In genomic region chr7:77536413-77537135, GRCh38 we compare ENCODE assay signal across 1 cellular context.
TF ChIP-seq lines count a peak whose summit lies in the region.

No MANE protein-coding gene starts in this region.

TF ChIP-seq in K562, 482 proteins besides CTCF, POLR2A, EP300 and RAD21 (continued from another document):
- TF ChIP-seq GMEB1 (CRISPR knock-in tag; IDR thresholded peaks at IDR 0.05) (no peak), DLX4 (CRISPR knock-in tag; IDR thresholded peaks at IDR 0.05) (no peak), HSF4 (CRISPR knock-in tag; IDR thresholded peaks at IDR 0.05; ENCODE audit: borderline replicate concordance) (no peak), SETDB1 (IDR thresholded peaks at IDR 0.05; ENCODE audit: low read length) (no peak), GABPB1 (CRISPR knock-in tag; IDR thresholded peaks at IDR 0.05) (peak; percentile 86), ETV1 (tag; conservative IDR thresholded peaks at IDR 0.05; ENCODE audit: low read depth) (peak; percentile 62; the same call in 1 of the 2 replicates), FOXK2 (conservative IDR thresholded peaks at IDR 0.05 in 1 of 2, IDR thresholded peaks at IDR 0.05 in 1 of 2; ENCODE audit: low read depth in 2 of 2) (peak in 1 of 2 experiments; percentile 16; a peak in 1 of 4 replicates), HMGN3 (IDR thresholded peaks at IDR 0.05; ENCODE audit: borderline replicate concordance, extremely low read depth, insufficient read length, low read depth, low read length) (peak; percentile 17), TAF9B (IDR thresholded peaks at IDR 0.05; ENCODE audit: partially characterized antibody) (peak; percentile 76), SMARCA4 (IDR thresholded peaks at IDR 0.05) (peak; percentile 59), POLR2AphosphoS5 (IDR thresholded peaks at IDR 0.05; ENCODE audit: control insufficient read depth, insufficient read depth, low read depth, low read length) (peak; percentile 94), ZMIZ1 (IDR thresholded peaks at IDR 0.05; ENCODE audit: low read depth in 2 of 2, low read length in 2 of 2) (no peak), LEF1 (IDR thresholded peaks at IDR 0.05) (peak; percentile 38; the same call in 1 of the 2 replicates), PKNOX1 (IDR thresholded peaks at IDR 0.05) (peak; percentile 69), TEAD2 (tag; IDR thresholded peaks at IDR 0.05) (no peak)
